ENCODE assay signal across 1 cellular context in the genomic region with DNA sequence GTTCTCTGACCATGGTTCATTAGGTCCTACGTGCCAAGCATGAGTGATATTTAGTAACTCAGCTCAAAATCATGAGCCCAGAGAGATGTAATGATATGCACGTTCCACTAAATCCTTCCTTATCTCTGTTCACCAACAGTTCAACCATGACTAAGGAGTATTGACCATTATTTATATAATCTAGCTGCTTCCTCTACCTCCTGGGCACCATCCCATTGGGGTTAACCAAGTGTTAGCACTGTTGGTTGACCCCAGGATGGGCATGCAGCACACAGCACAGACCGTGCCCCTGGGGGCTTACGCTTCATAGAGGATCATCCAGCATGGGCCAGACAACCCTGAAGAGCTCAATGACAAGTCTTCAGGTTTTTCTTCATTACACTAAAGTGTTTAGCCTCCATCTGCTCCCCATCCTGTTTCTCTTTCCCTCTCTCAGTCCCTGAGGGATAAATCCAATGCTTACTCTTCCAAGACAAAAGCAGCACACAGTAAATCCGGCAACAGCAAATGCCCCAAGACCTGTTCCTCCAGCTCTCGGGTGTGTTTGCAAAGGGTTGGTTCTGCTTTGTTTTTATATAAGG.
TF ChIP-seq lines count a peak whose summit lies in the region.

No MANE protein-coding gene starts in this region.

TF ChIP-seq in H1, 55 proteins besides CTCF, POLR2A, EP300 and RAD21:
- TF ChIP-seq RXRA (IDR thresholded peaks at IDR 0.05; ENCODE audit: insufficient read depth, low read depth, low read length) (no peak), HDAC6 (IDR thresholded peaks at IDR 0.05; ENCODE audit: low read depth, low read length) (no peak)
